In the genomic region with DNA sequence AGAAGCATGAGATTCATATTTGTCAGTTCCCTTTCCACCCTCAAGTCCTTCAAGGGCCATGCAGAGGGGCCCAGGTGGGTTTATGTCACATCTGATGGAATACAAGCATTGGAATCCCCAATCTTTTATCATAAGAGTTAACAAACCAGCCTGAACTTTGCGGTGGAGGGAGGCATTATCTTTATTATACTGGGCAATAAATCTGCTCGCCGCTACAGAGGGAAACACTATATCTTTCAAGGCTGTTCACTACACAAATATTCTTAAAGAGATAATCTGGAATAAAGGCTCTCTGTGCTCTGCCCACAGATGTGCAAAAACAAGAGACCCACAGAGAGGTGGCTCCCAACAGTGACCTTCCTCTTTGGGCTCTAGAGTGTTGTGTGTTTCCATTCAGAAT, we compare ENCODE assay signal across 28 cellular contexts.
"Had no signal": no experiment of that assay in that cellular context is flagged by ENCODE, and none has a peak within 500 bp of the region (broad histone marks: within the 10 kb centered on the region; RNA-seq: fewer than 3 reads in every experiment).

No MANE protein-coding gene starts in this region.

- H3K36me3 ChIP-seq: gastrocnemius medialis, WERI-Rb-1 had no signal

- FAIRE-seq: colon had no signal

- ATAC-seq: activated CD4-positive, CD25-positive, alpha-beta regulatory T cell treated with anti-CD3 and anti-CD28 coated beads, Interleukin-2, amount 50 U/mL, for 24 hours; activated CD8-positive, alpha-beta T cell treated with anti-CD3 and anti-CD28 coated beads for 36 hours; activated T-cell treated with anti-CD3 and anti-CD28 coated beads, Interleukin-2, amount 50 U/mL, for 4 hours; activated T-helper 17 cell treated with anti-CD3 and anti-CD28 coated beads, Interleukin-2, amount 50 U/mL, for 72 hours; body of pancreas; esophagus mucosa; foreskin keratinocyte; gastrocnemius medialis; T-helper 17 cell had no signal

- H3K4me1 ChIP-seq: body of pancreas, foreskin keratinocyte, gastrocnemius medialis had no signal

- H3K9me3 ChIP-seq: body of pancreas, gastrocnemius medialis had no signal

- H3K27me3 ChIP-seq: body of pancreas, foreskin keratinocyte, gastrocnemius medialis had no signal

- H3K27ac ChIP-seq: body of pancreas, foreskin keratinocyte, gastrocnemius medialis, WERI-Rb-1 had no signal

- H3K4me3 ChIP-seq: body of pancreas, gastrocnemius medialis had no signal

- DNase-seq: activated B cell treated with CpG ODN at 0.5 μM for 24 hours; activated CD4-positive, alpha-beta T cell treated with anti-CD3 and anti-CD28 coated beads for 48 hours; activated CD4-positive, alpha-beta T cell treated with anti-CD3 and anti-CD28 coated beads, Interleukin-2, amount 50 U/mL, for 1 hour; activated CD4-positive, alpha-beta T cell treated with anti-CD3 and anti-CD28 coated beads, Interleukin-2, amount 50 U/mL, for 48 hours; activated CD8-positive, alpha-beta memory T cell treated with anti-CD3 and anti-CD28 coated beads for 24 hours; activated CD8-positive, alpha-beta T cell treated with anti-CD3 and anti-CD28 coated beads for 36 hours; activated effector memory CD4-positive, alpha-beta T cell treated with Interleukin-2 at 50 U/mL for 16 hours; activated gamma-delta T cell treated with Interleukin-2 at 50 U/mL for 16 hours; activated naive CD4-positive, alpha-beta T cell treated with anti-CD3 and anti-CD28 coated beads, Interleukin-2, amount 50 U/mL, for 16 hours; activated naive CD4-positive, alpha-beta T cell treated with Interleukin-2 at 50 U/mL for 16 hours; activated T-cell treated with anti-CD3 and anti-CD28 coated beads, Interleukin-2, amount 50 U/mL, for 4 hours; amygdala; aorta; body of pancreas; caudate nucleus; effector memory CD4-positive, alpha-beta T cell; endodermal cell; foreskin keratinocyte; gastrocnemius medialis; glutamatergic neuron; T-helper 1 cell; T-helper 17 cell; T1000; WERI-Rb-1 had no signal
